ENCODE assay signal across 1 cellular context in genomic region chr2:96760986-96761832, GRCh38.
TF ChIP-seq lines count a peak whose summit lies in the region.

No MANE protein-coding gene starts in this region.

TF ChIP-seq in HepG2, 621 proteins besides CTCF, POLR2A, EP300 and RAD21 (continued from another document and continues in another):
- peak; percentile 5; the same call in 1 of the 2 replicates for TF ChIP-seq ZNF574 (CRISPR knock-in tag; IDR thresholded peaks at IDR 0.05)
- TF ChIP-seq, protein P1, sequence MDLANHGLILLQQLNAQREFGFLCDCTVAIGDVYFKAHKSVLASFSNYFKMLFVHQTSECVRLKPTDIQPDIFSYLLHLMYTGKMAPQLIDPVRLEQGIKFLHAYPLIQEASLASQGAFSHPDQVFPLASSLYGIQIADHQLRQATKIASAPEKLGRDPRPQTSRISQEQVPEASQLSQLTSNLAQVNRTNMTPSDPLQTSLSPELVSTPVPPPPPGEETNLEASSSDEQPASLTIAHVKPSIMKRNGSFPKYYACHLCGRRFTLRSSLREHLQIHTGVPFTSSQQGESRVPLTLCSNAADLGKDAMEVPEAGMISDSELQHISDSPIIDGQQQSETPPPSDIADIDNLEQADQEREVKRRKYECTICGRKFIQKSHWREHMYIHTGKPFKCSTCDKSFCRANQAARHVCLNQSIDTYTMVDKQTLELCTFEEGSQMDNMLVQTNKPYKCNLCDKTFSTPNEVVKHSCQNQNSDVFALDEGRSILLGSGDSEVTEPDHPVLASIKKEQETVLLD (CRISPR knock-in tag; IDR thresholded peaks at IDR 0.05; ENCODE audit: low read depth), result no peak
- TF ChIP-seq TIGD3 (CRISPR knock-in tag; IDR thresholded peaks at IDR 0.05; ENCODE audit: borderline replicate concordance), result no peak
- no peak for TF ChIP-seq SP5 (CRISPR knock-in tag; IDR thresholded peaks at IDR 0.05; ENCODE audit: borderline replicate concordance, low read depth)
- no peak for TF ChIP-seq ZNF850 (CRISPR knock-in tag; conservative IDR thresholded peaks at IDR 0.05)
- no peak for TF ChIP-seq PAWR (CRISPR knock-in tag; IDR thresholded peaks at IDR 0.05; ENCODE audit: borderline replicate concordance)
- no peak for TF ChIP-seq TCF7 (IDR thresholded peaks at IDR 0.05; ENCODE audit: low read depth)
- no peak for TF ChIP-seq SIX4 (CRISPR knock-in tag; IDR thresholded peaks at IDR 0.05)
- no peak for TF ChIP-seq ARHGAP35 (CRISPR knock-in tag; IDR thresholded peaks at IDR 0.05; ENCODE audit: borderline replicate concordance)
- TF ChIP-seq SATB2 (CRISPR knock-in tag; IDR thresholded peaks at IDR 0.05), result no peak
- TF ChIP-seq, protein P2, sequence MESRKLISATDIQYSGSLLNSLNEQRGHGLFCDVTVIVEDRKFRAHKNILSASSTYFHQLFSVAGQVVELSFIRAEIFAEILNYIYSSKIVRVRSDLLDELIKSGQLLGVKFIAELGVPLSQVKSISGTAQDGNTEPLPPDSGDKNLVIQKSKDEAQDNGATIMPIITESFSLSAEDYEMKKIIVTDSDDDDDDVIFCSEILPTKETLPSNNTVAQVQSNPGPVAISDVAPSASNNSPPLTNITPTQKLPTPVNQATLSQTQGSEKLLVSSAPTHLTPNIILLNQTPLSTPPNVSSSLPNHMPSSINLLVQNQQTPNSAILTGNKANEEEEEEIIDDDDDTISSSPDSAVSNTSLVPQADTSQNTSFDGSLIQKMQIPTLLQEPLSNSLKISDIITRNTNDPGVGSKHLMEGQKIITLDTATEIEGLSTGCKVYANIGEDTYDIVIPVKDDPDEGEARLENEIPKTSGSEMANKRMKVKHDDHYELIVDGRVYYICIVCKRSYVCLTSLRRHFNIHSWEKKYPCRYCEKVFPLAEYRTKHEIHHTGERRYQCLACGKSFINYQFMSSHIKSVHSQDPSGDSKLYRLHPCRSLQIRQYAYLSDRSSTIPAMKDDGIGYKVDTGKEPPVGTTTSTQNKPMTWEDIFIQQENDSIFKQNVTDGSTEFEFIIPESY (CRISPR knock-in tag; IDR thresholded peaks at IDR 0.05), result peak; percentile 78; the same call in 1 of the 2 replicates
- TF ChIP-seq RAD51 (IDR thresholded peaks at IDR 0.05; ENCODE audit: borderline replicate concordance), result no peak
- TF ChIP-seq, protein P3, sequence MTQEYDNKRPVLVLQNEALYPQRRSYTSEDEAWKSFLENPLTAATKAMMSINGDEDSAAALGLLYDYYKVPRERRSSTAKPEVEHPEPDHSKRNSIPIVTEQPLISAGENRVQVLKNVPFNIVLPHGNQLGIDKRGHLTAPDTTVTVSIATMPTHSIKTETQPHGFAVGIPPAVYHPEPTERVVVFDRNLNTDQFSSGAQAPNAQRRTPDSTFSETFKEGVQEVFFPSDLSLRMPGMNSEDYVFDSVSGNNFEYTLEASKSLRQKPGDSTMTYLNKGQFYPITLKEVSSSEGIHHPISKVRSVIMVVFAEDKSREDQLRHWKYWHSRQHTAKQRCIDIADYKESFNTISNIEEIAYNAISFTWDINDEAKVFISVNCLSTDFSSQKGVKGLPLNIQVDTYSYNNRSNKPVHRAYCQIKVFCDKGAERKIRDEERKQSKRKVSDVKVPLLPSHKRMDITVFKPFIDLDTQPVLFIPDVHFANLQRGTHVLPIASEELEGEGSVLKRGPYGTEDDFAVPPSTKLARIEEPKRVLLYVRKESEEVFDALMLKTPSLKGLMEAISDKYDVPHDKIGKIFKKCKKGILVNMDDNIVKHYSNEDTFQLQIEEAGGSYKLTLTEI (CRISPR knock-in tag; conservative IDR thresholded peaks at IDR 0.05), result no peak
- TF ChIP-seq, protein P4, sequence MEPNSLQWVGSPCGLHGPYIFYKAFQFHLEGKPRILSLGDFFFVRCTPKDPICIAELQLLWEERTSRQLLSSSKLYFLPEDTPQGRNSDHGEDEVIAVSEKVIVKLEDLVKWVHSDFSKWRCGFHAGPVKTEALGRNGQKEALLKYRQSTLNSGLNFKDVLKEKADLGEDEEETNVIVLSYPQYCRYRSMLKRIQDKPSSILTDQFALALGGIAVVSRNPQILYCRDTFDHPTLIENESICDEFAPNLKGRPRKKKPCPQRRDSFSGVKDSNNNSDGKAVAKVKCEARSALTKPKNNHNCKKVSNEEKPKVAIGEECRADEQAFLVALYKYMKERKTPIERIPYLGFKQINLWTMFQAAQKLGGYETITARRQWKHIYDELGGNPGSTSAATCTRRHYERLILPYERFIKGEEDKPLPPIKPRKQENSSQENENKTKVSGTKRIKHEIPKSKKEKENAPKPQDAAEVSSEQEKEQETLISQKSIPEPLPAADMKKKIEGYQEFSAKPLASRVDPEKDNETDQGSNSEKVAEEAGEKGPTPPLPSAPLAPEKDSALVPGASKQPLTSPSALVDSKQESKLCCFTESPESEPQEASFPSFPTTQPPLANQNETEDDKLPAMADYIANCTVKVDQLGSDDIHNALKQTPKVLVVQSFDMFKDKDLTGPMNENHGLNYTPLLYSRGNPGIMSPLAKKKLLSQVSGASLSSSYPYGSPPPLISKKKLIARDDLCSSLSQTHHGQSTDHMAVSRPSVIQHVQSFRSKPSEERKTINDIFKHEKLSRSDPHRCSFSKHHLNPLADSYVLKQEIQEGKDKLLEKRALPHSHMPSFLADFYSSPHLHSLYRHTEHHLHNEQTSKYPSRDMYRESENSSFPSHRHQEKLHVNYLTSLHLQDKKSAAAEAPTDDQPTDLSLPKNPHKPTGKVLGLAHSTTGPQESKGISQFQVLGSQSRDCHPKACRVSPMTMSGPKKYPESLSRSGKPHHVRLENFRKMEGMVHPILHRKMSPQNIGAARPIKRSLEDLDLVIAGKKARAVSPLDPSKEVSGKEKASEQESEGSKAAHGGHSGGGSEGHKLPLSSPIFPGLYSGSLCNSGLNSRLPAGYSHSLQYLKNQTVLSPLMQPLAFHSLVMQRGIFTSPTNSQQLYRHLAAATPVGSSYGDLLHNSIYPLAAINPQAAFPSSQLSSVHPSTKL (CRISPR knock-in tag; IDR thresholded peaks at IDR 0.05), result 0 out of 2 replicates have a peak, but pooled peaks have one; percentile 22
- TF ChIP-seq ZNF510 (CRISPR knock-in tag; IDR thresholded peaks at IDR 0.05; ENCODE audit: low read depth), result no peak
- no peak for TF ChIP-seq ZNF383 (CRISPR knock-in tag; IDR thresholded peaks at IDR 0.05; ENCODE audit: borderline replicate concordance)
- TF ChIP-seq KLF9 (CRISPR knock-in tag; IDR thresholded peaks at IDR 0.05; ENCODE audit: low read depth), result no peak
- no peak for TF ChIP-seq ZNF746 (CRISPR knock-in tag; IDR thresholded peaks at IDR 0.05)
- no peak; the same call in 1 of the 2 replicates for TF ChIP-seq MYC (CRISPR knock-in tag; IDR thresholded peaks at IDR 0.05; ENCODE audit: borderline replicate concordance)
- TF ChIP-seq KMT2B (CRISPR knock-in tag; IDR thresholded peaks at IDR 0.05), result no peak
- no peak for TF ChIP-seq DMAP1 (CRISPR knock-in tag; IDR thresholded peaks at IDR 0.05)
- peak; percentile 86; the same call in 1 of the 2 replicates for TF ChIP-seq ZNF782 (CRISPR knock-in tag; IDR thresholded peaks at IDR 0.05; ENCODE audit: borderline replicate concordance)
- TF ChIP-seq ZNF160 (CRISPR knock-in tag; IDR thresholded peaks at IDR 0.05), result no peak
- no peak for TF ChIP-seq AKAP8 (CRISPR knock-in tag; IDR thresholded peaks at IDR 0.05)
- TF ChIP-seq STAT5B (CRISPR knock-in tag; IDR thresholded peaks at IDR 0.05), result no peak
- peak; percentile 91; the same call in 1 of the 2 replicates for TF ChIP-seq KLF13 (CRISPR knock-in tag; IDR thresholded peaks at IDR 0.05)
- peak; percentile 75; the same call in 1 of the 2 replicates for TF ChIP-seq ZNF333 (CRISPR knock-in tag; IDR thresholded peaks at IDR 0.05; ENCODE audit: borderline replicate concordance)
- no peak for TF ChIP-seq ZNF17 (CRISPR knock-in tag; IDR thresholded peaks at IDR 0.05)
- TF ChIP-seq PLRG1 (conservative IDR thresholded peaks at IDR 0.05), result no peak
- no peak for TF ChIP-seq ZFP37 (CRISPR knock-in tag; IDR thresholded peaks at IDR 0.05; ENCODE audit: borderline replicate concordance)
- TF ChIP-seq THAP9 (CRISPR knock-in tag; IDR thresholded peaks at IDR 0.05; ENCODE audit: borderline replicate concordance), result peak; percentile 51; the same call in 1 of the 2 replicates
- no peak for TF ChIP-seq SCMH1 (CRISPR knock-in tag; IDR thresholded peaks at IDR 0.05; ENCODE audit: borderline replicate concordance)
- TF ChIP-seq KAT2B (IDR thresholded peaks at IDR 0.05; ENCODE audit: borderline replicate concordance, low read depth, low read length), result no peak
- 0 out of 2 replicates have a peak, but pooled peaks have one; percentile 41 for TF ChIP-seq SAFB2 (CRISPR knock-in tag; IDR thresholded peaks at IDR 0.05; ENCODE audit: borderline replicate concordance, low read depth)
- TF ChIP-seq, protein P5, sequence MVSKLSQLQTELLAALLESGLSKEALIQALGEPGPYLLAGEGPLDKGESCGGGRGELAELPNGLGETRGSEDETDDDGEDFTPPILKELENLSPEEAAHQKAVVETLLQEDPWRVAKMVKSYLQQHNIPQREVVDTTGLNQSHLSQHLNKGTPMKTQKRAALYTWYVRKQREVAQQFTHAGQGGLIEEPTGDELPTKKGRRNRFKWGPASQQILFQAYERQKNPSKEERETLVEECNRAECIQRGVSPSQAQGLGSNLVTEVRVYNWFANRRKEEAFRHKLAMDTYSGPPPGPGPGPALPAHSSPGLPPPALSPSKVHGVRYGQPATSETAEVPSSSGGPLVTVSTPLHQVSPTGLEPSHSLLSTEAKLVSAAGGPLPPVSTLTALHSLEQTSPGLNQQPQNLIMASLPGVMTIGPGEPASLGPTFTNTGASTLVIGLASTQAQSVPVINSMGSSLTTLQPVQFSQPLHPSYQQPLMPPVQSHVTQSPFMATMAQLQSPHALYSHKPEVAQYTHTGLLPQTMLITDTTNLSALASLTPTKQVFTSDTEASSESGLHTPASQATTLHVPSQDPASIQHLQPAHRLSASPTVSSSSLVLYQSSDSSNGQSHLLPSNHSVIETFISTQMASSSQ (IDR thresholded peaks at IDR 0.05; ENCODE audit: low read depth), result no peak
- TF ChIP-seq, protein P5 (CRISPR knock-in tag; IDR thresholded peaks at IDR 0.05; ENCODE audit: borderline replicate concordance), result 0 out of 2 replicates have a peak, but pooled peaks have one; percentile 41
- no peak for TF ChIP-seq TBL1XR1 (IDR thresholded peaks at IDR 0.05; ENCODE audit: borderline replicate concordance, low read length, partially characterized antibody)
- no peak for TF ChIP-seq ZNF530 (CRISPR knock-in tag; IDR thresholded peaks at IDR 0.05; ENCODE audit: low read depth)
- TF ChIP-seq CENPT (CRISPR knock-in tag; IDR thresholded peaks at IDR 0.05; ENCODE audit: low read depth), result peak; percentile 93
- TF ChIP-seq TOPORS (CRISPR knock-in tag; IDR thresholded peaks at IDR 0.05), result peak; percentile 9; the same call in 1 of the 2 replicates
- TF ChIP-seq TCF12 (IDR thresholded peaks at IDR 0.05), result no peak
- TF ChIP-seq TCF12 (CRISPR knock-in tag; IDR thresholded peaks at IDR 0.05), result peak; percentile 71; the same call in 1 of the 2 replicates
